In the genomic region with DNA sequence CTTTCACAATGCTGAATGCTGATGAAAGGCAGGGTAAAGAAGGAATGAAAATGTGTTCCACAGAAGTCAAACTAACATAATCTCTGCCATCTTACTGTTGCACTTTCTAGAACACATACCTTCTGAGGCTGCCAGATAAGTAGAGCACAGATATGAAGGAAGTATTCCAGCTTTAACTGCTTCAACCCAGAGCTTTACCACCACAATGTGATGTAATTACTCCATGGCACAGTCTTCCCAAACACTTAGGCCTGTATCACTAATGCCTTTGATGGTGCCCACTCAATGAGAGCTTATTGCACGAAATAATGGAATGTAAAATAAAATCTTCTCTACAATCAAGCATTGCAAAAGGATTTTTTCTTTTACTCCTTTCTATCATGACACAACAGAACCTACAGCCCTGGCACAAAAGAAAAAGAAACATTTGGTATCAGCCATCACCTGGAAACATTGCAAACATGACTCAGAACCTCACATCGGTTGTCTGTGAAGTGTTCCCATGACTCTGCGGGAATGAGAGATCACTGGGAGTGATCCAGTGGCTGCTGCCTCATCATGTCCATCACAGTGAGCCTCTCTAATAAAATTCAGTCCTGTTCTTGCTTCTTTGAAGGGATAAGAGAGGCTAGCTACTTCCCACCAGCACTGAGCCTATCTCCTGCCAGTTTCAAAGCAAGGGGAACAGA, we compare ENCODE assay signal across 15 cellular contexts.
DNase-seq lines count a peak whose midpoint lies in the region; ATAC-seq and TF ChIP-seq lines count a peak whose summit lies in the region.
"Had no signal": no experiment of that assay in that cellular context is flagged by ENCODE, and none has a peak within 500 bp of the region (broad histone marks: within the 10 kb centered on the region; RNA-seq: fewer than 3 reads in every experiment).

No MANE protein-coding gene starts in this region.

- no peaks in the 10 kb centered on the region; the same call in none of the 2 replicates for H3K27me3 Mint-ChIP-seq in HFFc6 (ENCODE audit: insufficient read depth)
- H3K27me3 Mint-ChIP-seq in stimulated activated naive B cell treated with anti-CD40 and anti-IgM and Interleukin-4, amounts not matched to agents 10 μg/mL and 1 μg/mL and 100 μg/mL, for 72 hours: peaks cover 41 to 45% of the 10 kb centered on the region in 2 donors
- H3K27me3 Mint-ChIP-seq: effector memory CD8-positive, alpha-beta T cell had no signal

- H3K4me1 Mint-ChIP-seq in HFFc6 (ENCODE audit: low read depth): no peaks in the 10 kb centered on the region
- H3K4me1 Mint-ChIP-seq in stimulated activated naive B cell treated with anti-CD40 and anti-IgM and Interleukin-4, amounts not matched to agents 10 μg/mL and 1 μg/mL and 100 μg/mL, for 72 hours: peaks cover 11 to 27% of the 10 kb centered on the region in 2 donors

- DNase-seq in EL: peak; percentile 17
- peak; percentile 7 for DNase-seq in NCI-H460 (ENCODE audit: extremely low read depth, low read depth)
- DNase-seq in dermis blood vessel endothelial cell: peak; percentile 12
- DNase-seq in omental fat pad (ENCODE audit: low spot score): no peak
- DNase-seq in HFFc6: no peak
- no peak for DNase-seq in stimulated activated naive B cell treated with anti-CD40 and anti-IgM and Interleukin-4, amounts not matched to agents 10 μg/mL and 1 μg/mL and 100 μg/mL, for 72 hours
- no peak for DNase-seq in globus pallidus (ENCODE audit: low spot score)
- DNase-seq: activated gamma-delta T cell; effector memory CD8-positive, alpha-beta T cell; H7; Kasumi-1; midbrain; nucleus accumbens; stimulated activated naive CD4-positive, alpha-beta T cell treated with Interleukin-2 at 50 U/mL for 16 hours had no signal

- H3K4me3 Mint-ChIP-seq in HFFc6: no peak overlapping the region
- H3K4me3 Mint-ChIP-seq in stimulated activated naive B cell treated with anti-CD40 and anti-IgM and Interleukin-4, amounts not matched to agents 10 μg/mL and 1 μg/mL and 100 μg/mL, for 72 hours: no peak overlapping the region
- H3K4me3 Mint-ChIP-seq: effector memory CD8-positive, alpha-beta T cell had no signal

- H3K36me3 Mint-ChIP-seq in HFFc6 (ENCODE audit: low read depth): no peaks in the 10 kb centered on the region; the same call in 1 of the 2 replicates
- H3K36me3 Mint-ChIP-seq in stimulated activated naive B cell treated with anti-CD40 and anti-IgM and Interleukin-4, amounts not matched to agents 10 μg/mL and 1 μg/mL and 100 μg/mL, for 72 hours: no peaks in the 10 kb centered on the region

- ATAC-seq in omental fat pad (ENCODE audit: low FRiP score): peak; percentile 93
- no peak for ATAC-seq in HG02678 (IDR thresholded peaks at IDR 0.05; ENCODE audit: unreplicated experiment)
- no peak for ATAC-seq in stimulated activated naive B cell treated with anti-CD40 and anti-IgM and Interleukin-4, amounts not matched to agents 10 μg/mL and 1 μg/mL and 100 μg/mL, for 72 hours (replicated peaks)
- ATAC-seq: effector memory CD8-positive, alpha-beta T cell had no signal

- H3K9me3 Mint-ChIP-seq in HFFc6: peaks cover 55% of the 10 kb centered on the region
- no peaks in the 10 kb centered on the region for H3K9me3 Mint-ChIP-seq in stimulated activated naive B cell treated with anti-CD40 and anti-IgM and Interleukin-4, amounts not matched to agents 10 μg/mL and 1 μg/mL and 100 μg/mL, for 72 hours
- H3K9me3 Mint-ChIP-seq: effector memory CD8-positive, alpha-beta T cell had no signal

- TF ChIP-seq CTCF in omental fat pad (IDR thresholded peaks at IDR 0.05): no peak
- no peak for TF ChIP-seq CTCF in HFFc6 (IDR thresholded peaks at IDR 0.05)

- H3K27ac Mint-ChIP-seq in HFFc6: no peak overlapping the region
- H3K27ac Mint-ChIP-seq in stimulated activated naive B cell treated with anti-CD40 and anti-IgM and Interleukin-4, amounts not matched to agents 10 μg/mL and 1 μg/mL and 100 μg/mL, for 72 hours: no peak overlapping the region

Comparison
In these comparisons a context has a peak if more than half of its experiments do, and no peak if none do; other contexts are left out.
1. DNase-seq: peak in EL (single experiment), NCI-H460 (single experiment) and dermis blood vessel endothelial cell (single experiment); none in omental fat pad (single experiment), HFFc6 (single experiment), stimulated activated naive B cell treated with anti-CD40 and anti-IgM and Interleukin-4, amounts not matched to agents 10 μg/mL and 1 μg/mL and 100 μg/mL, for 72 hours (single experiment) and globus pallidus (single experiment).